In the genomic region with DNA sequence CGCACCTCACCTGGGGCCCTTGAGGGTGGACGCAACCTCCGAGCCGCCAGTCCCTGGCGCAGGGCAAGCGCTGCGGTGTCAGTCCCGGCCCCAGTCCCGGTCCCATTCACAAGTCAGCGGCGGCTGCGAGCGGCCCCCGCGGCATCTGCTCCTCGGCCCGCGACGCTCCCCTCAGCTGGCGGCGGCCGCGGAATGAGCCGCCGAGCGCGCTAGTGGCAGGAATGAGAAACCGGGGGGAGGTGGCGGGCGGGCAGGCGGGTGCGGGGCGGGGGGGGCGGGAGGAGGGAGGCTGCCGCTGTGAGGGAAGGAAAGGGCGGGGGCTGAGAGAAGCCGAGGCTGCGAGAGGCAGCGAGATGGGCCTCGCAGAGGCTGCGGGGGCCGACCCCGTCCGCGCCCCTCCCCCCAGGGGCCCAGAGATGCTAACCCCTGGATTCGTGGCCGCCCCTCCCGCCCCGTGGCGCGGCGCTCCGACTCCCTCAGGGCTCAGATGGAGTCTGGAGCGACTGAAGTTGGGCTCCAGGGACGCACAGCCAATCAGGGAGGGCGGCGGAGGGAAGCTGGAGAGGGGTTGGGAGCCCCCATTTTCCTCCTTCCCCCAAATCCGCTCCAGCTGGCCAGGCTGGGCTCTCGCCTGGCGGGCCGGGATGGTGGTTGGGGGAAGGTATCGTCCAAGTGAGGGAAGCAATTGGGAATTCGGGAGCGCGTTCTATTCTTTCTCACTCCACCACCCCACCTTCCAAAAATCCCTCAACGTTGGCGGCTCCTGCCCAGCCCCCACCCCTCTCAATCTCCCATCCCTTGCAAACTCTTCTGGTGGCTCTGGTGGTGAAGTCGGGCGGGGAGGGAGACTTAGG, we compare ENCODE assay signal across 8 cellular contexts. TPM values are rescaled to one million over a fixed set of nuclear protein-coding genes. Genes with fewer than 3 reads are reported as not detected.
DNase-seq lines count a peak whose midpoint lies in the region; ATAC-seq and FAIRE-seq lines count a peak whose summit lies in the region.

Gene CDH11 (minus strand): TSS at position 194 of the 854 bp plus-strand sequence. CDS start 117,194 bp downstream, outside the sequence.

- DNase-seq in DMS 273 (lab: John Stamatoyannopoulos, UW; ENCODE audit: unreplicated experiment) (peak; percentile 89), left cardiac atrium (peak; percentile 84), posterior vena cava (ENCODE audit: low spot score) (peak; percentile 88), GF-D8 (lab: John Stamatoyannopoulos, UW) (no peak), NCI-H1930 (lab: John Stamatoyannopoulos, UW) (no peak), HTR-8/SVneo (ENCODE audit: insufficient read length, low spot score) (no peak), RCC 7860 (ENCODE audit: low spot score) (no peak)

- ATAC-seq in left cardiac atrium = peak; percentile 59 to 62

- peak within 1 kb of the TSS; percentile 40 for H3K27ac ChIP-seq in adipose tissue (ENCODE audit: low read depth, low read length)

- intact Hi-C loops in left cardiac atrium (cut with DNase I) = loop anchor here in 1 of 2 donors (5.0 kb wide), 1 partner anchor 650 kb away; no protein-coding TSS in a partner anchor
- intact Hi-C loops in posterior vena cava (cut with DNase I) = no loop called here

- FAIRE-seq in HTR-8/SVneo (lab: Jason Lieb, UNC) = no peak
- FAIRE-seq in RCC 7860 (lab: Jason Lieb, UNC) = no peak

- 1% methylated on average over 54 to 68 of the region's 69 CpGs for WGBS in adipose tissue, 3 donors

RNA-seq across cellular contexts. Expression of gene CDH11, which starts in this region (rescaled TPM):
- polyA plus RNA-seq in adipose tissue = 1 to 10 TPM in 2 of 3 donors, under 1 TPM in 1; 0.91 to 8.8 (median 6.7) TPM
- total RNA-seq in left cardiac atrium (10 to 100 TPM; 12.8 to 48.7 TPM), posterior vena cava (10 to 100 TPM; 64.4 to 92.2 TPM)

Comparison
In these comparisons a context has a peak if more than half of its experiments do, and no peak if none do; other contexts are left out.
1. DNase-seq: peak in DMS 273 (single experiment), left cardiac atrium (single experiment) and posterior vena cava (single experiment); none in GF-D8 (single experiment), NCI-H1930 (0 of 2), HTR-8/SVneo (single experiment) and RCC 7860 (single experiment).